Comparison of ENCODE assay signal across 11 cellular contexts in the genomic region with DNA sequence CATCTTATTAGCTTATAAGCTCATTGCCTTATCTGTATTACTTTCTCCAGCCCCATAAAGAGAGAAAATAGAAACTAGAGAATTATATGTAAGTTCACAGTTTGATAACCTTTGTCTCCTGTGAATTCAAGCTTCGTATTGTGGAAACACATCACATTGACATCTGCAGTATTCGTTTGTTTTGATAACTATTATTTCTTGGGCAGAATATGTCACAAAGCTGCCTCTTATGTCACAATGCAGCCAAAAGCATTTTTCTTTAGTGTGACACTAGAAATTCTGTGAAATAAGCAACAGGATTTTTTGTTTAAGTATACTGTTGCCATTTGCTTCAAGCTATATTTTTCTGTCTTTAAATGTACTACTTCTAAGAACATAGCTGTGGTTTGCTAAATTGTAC.
DNase-seq lines count a peak whose midpoint lies in the region; TF ChIP-seq lines count a peak whose summit lies in the region.
"Had no signal": no experiment of that assay in that cellular context is flagged by ENCODE, and none has a peak within 500 bp of the region (broad histone marks: within the 10 kb centered on the region; RNA-seq: fewer than 3 reads in every experiment).

No MANE protein-coding gene starts in this region.

- no peak for TF ChIP-seq CTCF in VCaP (conservative IDR thresholded peaks at IDR 0.05)

- peak overlapping the region; percentile 39 for H3K27ac ChIP-seq in VCaP
- H3K27ac ChIP-seq: BLaER1 treated with 17β-estradiol and CSF1 and Interleukin-3, amounts not matched to agents 10 nM and 100 nM had no signal

- DNase-seq in NCI-H146 (lab: John Stamatoyannopoulos, UW), result peak; percentile 35
- DNase-seq in left kidney (ENCODE audit: low read depth, low spot score), result peak; percentile 33
- no peak for DNase-seq in SK-N-DZ (ENCODE audit: low spot score)
- no peak for DNase-seq in HuH-7.5 (ENCODE audit: low spot score)
- DNase-seq in SW480 (ENCODE audit: low spot score), result no peak
- DNase-seq: Calu3; CD8-positive, alpha-beta T cell; DMS79 treated with DMSO at 0.1 percent for 48 hours; H9 had no signal

Comparison
In these comparisons a context has a peak if more than half of its experiments do, and no peak if none do; other contexts are left out.
1. DNase-seq: peak in NCI-H146 (single experiment) and left kidney (single experiment); none in SK-N-DZ (single experiment), HuH-7.5 (single experiment) and SW480 (single experiment).